ENCODE assay signal across 9 cellular contexts in genomic region chr14:23285530-23286019, GRCh38. TPM values are rescaled to one million over a fixed set of nuclear protein-coding genes. Genes with fewer than 3 reads are reported as not detected.
DNase-seq lines count a peak whose midpoint lies in the region; ATAC-seq and TF ChIP-seq lines count a peak whose summit lies in the region.
"Had no signal": no experiment of that assay in that cellular context is flagged by ENCODE, and none has a peak within 500 bp of the region (broad histone marks: within the 10 kb centered on the region; RNA-seq: fewer than 3 reads in every experiment).

No MANE protein-coding gene starts in this region.

- DNase-seq in Kasumi-1 (lab: John Stamatoyannopoulos, UW) (peak; percentile 17 to 49), cardiac fibroblast (ENCODE audit: low read depth in 2 of 2) (no peak), right lobe of liver (peak in 1 of 3 donors; percentile 47), thyroid gland (peak in 1 of 2 donors; percentile 15), NCI-H774 (lab: John Stamatoyannopoulos, UW) (no peak), retina (no peak)

- H3K4me3 ChIP-seq in GM12875 (ENCODE audit: low read depth, low read length) (peak overlapping the region; percentile 61), cardiac fibroblast (replicated peaks in 1 of 2; ENCODE audit: low read depth in 2 of 2, low read length in 2 of 2) (peak overlapping the region; percentile 82 to 88), right lobe of liver (peak overlapping the region; percentile 83 to 89 (median 83)), thyroid gland (replicated peaks in 1 of 3) (peak overlapping the region; percentile 60 to 96 (median 81))

- H3K27me3 ChIP-seq in right lobe of liver (no peaks in the 10 kb centered on the region), thyroid gland (no peaks in the 10 kb centered on the region)

- TF ChIP-seq CTCF in GM12875 (IDR thresholded peaks at IDR 0.05; ENCODE audit: borderline replicate concordance, insufficient read depth, low read depth, low read length): no peak
- TF ChIP-seq CTCF in cardiac fibroblast (IDR thresholded peaks at IDR 0.05; ENCODE audit: low read depth, low read length): no peak
- TF ChIP-seq CTCF in right lobe of liver (IDR thresholded peaks at IDR 0.05): no peak
- no peak for TF ChIP-seq CTCF in thyroid gland (IDR thresholded peaks at IDR 0.05)

- H3K9me3 ChIP-seq in right lobe of liver (no peaks in the 10 kb centered on the region), thyroid gland (no peaks in the 10 kb centered on the region)

- ATAC-seq in GM21825 (IDR thresholded peaks at IDR 0.05; ENCODE audit: unreplicated experiment) (peak; percentile 18), right lobe of liver (peak; percentile 27 to 41 (median 37))

- H3K36me3 ChIP-seq in right lobe of liver (no peaks in the 10 kb centered on the region), thyroid gland (no peaks in the 10 kb centered on the region)

- intact Hi-C loops in right lobe of liver (cut with DNase I): no loop called here
- intact Hi-C loops in thyroid gland (cut with DNase I): no loop called here

- H3K27ac ChIP-seq in right lobe of liver (peak overlapping the region; percentile 93 to 95 (median 94)), thyroid gland (peak overlapping the region; percentile 83 to 96 (median 91))

- WGBS in right lobe of liver (ENCODE audit: insufficient coverage, low coverage, low lambda C conversion rate, missing lambda C conversion rate): 0% methylated on average over 2 of the region's 22 CpGs
- 0% methylated on average over 8 to 22 of the region's 22 CpGs for whole genome bisulfite sequencing in thyroid gland, 2 donors

- H3K4me1 ChIP-seq in right lobe of liver (peaks cover 0 to 18% (median 3%) of the 10 kb centered on the region in 4 donors), thyroid gland (peaks cover 8 to 21% of the 10 kb centered on the region in 2 donors)

- TF ChIP-seq POLR2A in right lobe of liver (IDR thresholded peaks at IDR 0.05) (no peak), thyroid gland (IDR thresholded peaks at IDR 0.05) (no peak)

RNA-seq across cellular contexts. Expression of gene HOMEZ, which starts 0.4 kb away (rescaled TPM):
- 1 to 10 TPM; 3.4 to 8.8 (median 5.3) TPM for total RNA-seq in right lobe of liver
- 10 to 100 TPM; 13.0 to 16.5 (median 15.0) TPM for total RNA-seq in thyroid gland

RNA-seq across cellular contexts. Expression of gene PPP1R3E, which starts 17.1 kb away (rescaled TPM):
- total RNA-seq in right lobe of liver: 10 to 100 TPM in 2 of 6 experiments, 1 to 10 TPM in 4; 4.0 to 11.1 (median 8.1) TPM
- 10 to 100 TPM; 12.6 to 14.5 (median 13.9) TPM for total RNA-seq in thyroid gland

RNA-seq across cellular contexts. Expression of gene BCL2L2, which starts 21.1 kb away (rescaled TPM):
- total RNA-seq in right lobe of liver: 10 to 100 TPM in 4 of 6 experiments, 1 to 10 TPM in 2; 8.8 to 15.8 (median 12.1) TPM
- total RNA-seq in thyroid gland: 10 to 100 TPM; 37.3 to 52.8 (median 46.1) TPM

RNA-seq across cellular contexts. Expression of gene PABPN1, which starts 35.7 kb away (rescaled TPM):
- total RNA-seq in right lobe of liver (10 to 100 TPM; 23.6 to 95.3 (median 64.6) TPM), thyroid gland (10 to 100 TPM; 37.9 to 74.6 (median 60.5) TPM)

RNA-seq across cellular contexts. Expression of gene RNF212B, which starts 47.8 kb away (rescaled TPM):
- total RNA-seq in right lobe of liver (under 1 TPM in 1 of 6 experiments, not detected in 5; 0.49 TPM), thyroid gland (under 1 TPM in 1 of 4 donors, not detected in 3; 0.40 TPM)
- total RNA-seq: subcutaneous adipose tissue had no signal

Comparison
In these comparisons a context has a peak if more than half of its experiments do, and no peak if none do; other contexts are left out.
1. DNase-seq: peak in Kasumi-1 (2 of 2); none in cardiac fibroblast (0 of 2), NCI-H774 (single experiment) and retina (single experiment).
2. Peak in every context shown above with its lines, with median percentiles within 50 percentile points of each other: H3K4me3 ChIP-seq.